Comparison of ENCODE assay signal across 1 cellular context in the genomic region with DNA sequence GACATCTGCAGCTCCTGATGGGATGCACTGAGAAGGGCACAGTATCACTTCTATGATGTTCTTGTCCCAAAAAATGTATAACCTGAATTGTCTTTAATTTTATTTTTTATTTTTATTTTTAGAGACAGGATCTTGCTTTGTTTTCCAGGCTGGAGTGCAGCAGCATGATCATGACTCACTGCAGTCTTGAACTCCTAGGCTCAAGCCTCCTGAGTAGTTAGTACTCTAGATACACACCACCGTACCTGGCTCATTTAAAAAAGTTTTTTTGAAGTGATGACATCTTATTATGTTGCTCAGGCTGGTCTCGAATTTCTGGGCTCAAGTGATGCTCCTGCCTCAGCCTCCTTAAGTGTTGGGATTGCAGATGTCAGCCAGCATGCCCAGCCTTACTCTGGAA.
TF ChIP-seq lines count a peak whose summit lies in the region.

No MANE protein-coding gene starts in this region.

TF ChIP-seq in HEK293T, 16 proteins besides CTCF, POLR2A, EP300 and RAD21 (continued from another document):
- TF ChIP-seq, protein P1, sequence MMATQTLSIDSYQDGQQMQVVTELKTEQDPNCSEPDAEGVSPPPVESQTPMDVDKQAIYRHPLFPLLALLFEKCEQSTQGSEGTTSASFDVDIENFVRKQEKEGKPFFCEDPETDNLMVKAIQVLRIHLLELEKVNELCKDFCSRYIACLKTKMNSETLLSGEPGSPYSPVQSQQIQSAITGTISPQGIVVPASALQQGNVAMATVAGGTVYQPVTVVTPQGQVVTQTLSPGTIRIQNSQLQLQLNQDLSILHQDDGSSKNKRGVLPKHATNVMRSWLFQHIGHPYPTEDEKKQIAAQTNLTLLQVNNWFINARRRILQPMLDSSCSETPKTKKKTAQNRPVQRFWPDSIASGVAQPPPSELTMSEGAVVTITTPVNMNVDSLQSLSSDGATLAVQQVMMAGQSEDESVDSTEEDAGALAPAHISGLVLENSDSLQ (IDR thresholded peaks at IDR 0.05) = no peak
- no peak for TF ChIP-seq TARDBP (IDR thresholded peaks at IDR 0.05)
- no peak for TF ChIP-seq FOXK2 (IDR thresholded peaks at IDR 0.05)
- TF ChIP-seq SUZ12 (IDR thresholded peaks at IDR 0.05) = no peak
- TF ChIP-seq L3MBTL2 (conservative IDR thresholded peaks at IDR 0.05) = no peak
- TF ChIP-seq ZNF384 (IDR thresholded peaks at IDR 0.05) = no peak
- TF ChIP-seq HDGF (IDR thresholded peaks at IDR 0.05; ENCODE audit: borderline replicate concordance) = no peak
- TF ChIP-seq CTBP1 (IDR thresholded peaks at IDR 0.05; ENCODE audit: borderline replicate concordance) = no peak
- no peak for TF ChIP-seq NFRKB (IDR thresholded peaks at IDR 0.05)
- TF ChIP-seq SP1 (IDR thresholded peaks at IDR 0.05) = no peak
- no peak for TF ChIP-seq ARNT (IDR thresholded peaks at IDR 0.05)
- TF ChIP-seq LEF1 (IDR thresholded peaks at IDR 0.05; ENCODE audit: borderline replicate concordance) = no peak
- no peak for TF ChIP-seq FOXM1 (IDR thresholded peaks at IDR 0.05; ENCODE audit: borderline replicate concordance)
